ENCODE assay signal across 17 cellular contexts in genomic region chr17:72406501-72406900, GRCh38.
DNase-seq lines count a peak whose midpoint lies in the region; ATAC-seq and TF ChIP-seq lines count a peak whose summit lies in the region.
"Had no signal": no experiment of that assay in that cellular context is flagged by ENCODE, and none has a peak within 500 bp of the region (broad histone marks: within the 10 kb centered on the region; RNA-seq: fewer than 3 reads in every experiment).

No MANE protein-coding gene starts in this region.

- peaks cover 93% of the 10 kb centered on the region for H3K4me1 ChIP-seq in Caco-2
- H3K4me1 ChIP-seq in smooth muscle cell (ENCODE audit: low read depth), result peaks cover 14% of the 10 kb centered on the region

- no peaks in the 10 kb centered on the region for H3K27me3 Mint-ChIP-seq in Caco-2 (ENCODE audit: insufficient read depth, unreplicated experiment)
- H3K27me3 Mint-ChIP-seq: activated naive CD8-positive, alpha-beta T cell treated with anti-CD3 and anti-CD28 coated beads, Interleukin-2, amount 10 ng/mL, durations not matched to agents 7 days and 5 days had no signal

- H3K9ac ChIP-seq in smooth muscle cell (ENCODE audit: low read depth), result peak overlapping the region; percentile 78

- peak overlapping the region; percentile 75 for H3K4me2 ChIP-seq in smooth muscle cell

- CTCF ChIA-PET in Caco-2 (lab: Charles Lee), result no interaction called here
- CTCF ChIA-PET in RWPE1 (lab: Yijun Ruan, JAX), result interaction anchor here (0.5 kb wide), 1 partner anchor 573 kb away, joined by 4 read pairs; no protein-coding TSS in a partner anchor

- peak overlapping the region; percentile 82 for H3K27ac ChIP-seq in RWPE1
- H3K27ac ChIP-seq in epithelial cell of prostate, result peak overlapping the region; percentile 56
- H3K27ac ChIP-seq in smooth muscle cell (ENCODE audit: low read depth), result peak overlapping the region; percentile 94
- H3K27ac ChIP-seq: gastroesophageal sphincter, SK-N-MC, thoracic aorta had no signal

- ATAC-seq in GM18520 (IDR thresholded peaks at IDR 0.05; ENCODE audit: unreplicated experiment), result no peak
- ATAC-seq: gastroesophageal sphincter had no signal

- H3K9me3 Mint-ChIP-seq in Caco-2 (ENCODE audit: unreplicated experiment), result peaks cover 12% of the 10 kb centered on the region

- POLR2A ChIA-PET in Caco-2 (lab: Charles Lee), result no interaction called here
- POLR2A ChIA-PET in RWPE1 (lab: Yijun Ruan, JAX; ENCODE audit: low non-redundant PET), result no interaction called here

- peaks cover 25% of the 10 kb centered on the region for H3K36me3 Mint-ChIP-seq in Caco-2 (ENCODE audit: insufficient read depth, unreplicated experiment)
- H3K36me3 Mint-ChIP-seq: activated naive CD8-positive, alpha-beta T cell treated with anti-CD3 and anti-CD28 coated beads, Interleukin-2, amount 10 ng/mL, durations not matched to agents 7 days and 5 days had no signal

- TF ChIP-seq CTCF in Caco-2 (IDR thresholded peaks at IDR 0.05; ENCODE audit: insufficient read depth in 1 of 2, low read depth in 1 of 2, low read length in 1 of 2, severe bottlenecking in 1 of 2, unreplicated experiment in 1 of 2) (no peak), RWPE1 (conservative IDR thresholded peaks at IDR 0.05; ENCODE audit: low read depth) (no peak), smooth muscle cell (IDR thresholded peaks at IDR 0.05; ENCODE audit: borderline replicate concordance, insufficient read depth, poor library complexity, severe bottlenecking) (no peak)

- no peaks in the 10 kb centered on the region for H4K20me1 ChIP-seq in smooth muscle cell (ENCODE audit: low read depth)

- H3K4me1 Mint-ChIP-seq in Caco-2 (ENCODE audit: low read depth, unreplicated experiment), result peaks cover 50% of the 10 kb centered on the region
- H3K4me1 Mint-ChIP-seq: activated naive CD8-positive, alpha-beta T cell treated with anti-CD3 and anti-CD28 coated beads, Interleukin-2, amount 10 ng/mL, durations not matched to agents 7 days and 5 days had no signal

- no peak overlapping the region for H3K4me3 ChIP-seq in Caco-2 (ENCODE audit: low read depth, low read length)
- no peak overlapping the region for H3K4me3 ChIP-seq in smooth muscle cell
- H3K4me3 ChIP-seq: gastroesophageal sphincter had no signal

- H3K27me3 ChIP-seq in Caco-2 (replicated peaks; ENCODE audit: control insufficient read depth, insufficient read depth, low read length) (no peaks in the 10 kb centered on the region), smooth muscle cell (ENCODE audit: low read depth) (no peaks in the 10 kb centered on the region)
- H3K27me3 ChIP-seq: brain microvascular endothelial cell, gastroesophageal sphincter had no signal

- H3K36me3 ChIP-seq in Caco-2 (ENCODE audit: control insufficient read depth, insufficient read depth, low read length), result 0 out of 2 replicates have a peak, but pooled peaks cover 5% of the 10 kb centered on the region
- no peaks in the 10 kb centered on the region for H3K36me3 ChIP-seq in smooth muscle cell (ENCODE audit: low read depth)
- H3K36me3 ChIP-seq: gastroesophageal sphincter, thoracic aorta had no signal

- no TSS peak for BruUV-seq in Caco-2 (replicated peaks; lab: Mats Ljungman, UMichigan)

- WGBS in smooth muscle cell (ENCODE audit: low lambda C conversion rate), result 74% methylated on average over 1 of the region's 1 CpG

- intact Hi-C loops in Caco-2 (cut with micrococcal nuclease; ENCODE audit: unreplicated experiment), result no loop called here

- H2AFZ ChIP-seq in smooth muscle cell (ENCODE audit: low read depth), result no peak overlapping the region

- no peaks in the 10 kb centered on the region for H3K79me2 ChIP-seq in smooth muscle cell (ENCODE audit: low read depth)

- H3F3A ChIP-seq in smooth muscle cell (ENCODE audit: low read depth), result peaks cover 23% of the 10 kb centered on the region

- peak in 1 of 2 experiments; percentile 72 for DNase-seq in Caco-2
- no peak for DNase-seq in RWPE1 (ENCODE audit: low spot score)
- DNase-seq in epithelial cell of prostate (ENCODE audit: low read depth, low spot score), result no peak
- no peak for DNase-seq in smooth muscle cell (lab: John Stamatoyannopoulos, UW; ENCODE audit: unreplicated experiment)
- no peak for DNase-seq in T1000 (lab: John Stamatoyannopoulos, UW)
- no peak for DNase-seq in stimulated activated naive CD4-positive, alpha-beta T cell (lab: John Stamatoyannopoulos, UW)
- no peak for DNase-seq in NCI-H2227 treated with DMSO at 0.1 percent for 48 hours (lab: John Stamatoyannopoulos, UW)
- DNase-seq: activated CD4-positive, CD25-positive, alpha-beta regulatory T cell treated with anti-CD3 and anti-CD28 coated beads, Interleukin-2, amount 50 U/mL, for 72 hours; activated naive CD8-positive, alpha-beta T cell treated with anti-CD3 and anti-CD28 coated beads, Interleukin-2, amount 10 ng/mL, durations not matched to agents 7 days and 5 days; brain microvascular endothelial cell; midbrain; NCI-H146; NCI-H226 had no signal

- H3K4me3 Mint-ChIP-seq in Caco-2 (ENCODE audit: unreplicated experiment), result no peak overlapping the region
- H3K4me3 Mint-ChIP-seq: activated naive CD8-positive, alpha-beta T cell treated with anti-CD3 and anti-CD28 coated beads, Interleukin-2, amount 10 ng/mL, durations not matched to agents 7 days and 5 days had no signal

- H3K9me3 ChIP-seq in Caco-2, result 0 out of 2 replicates have a peak, but pooled peaks cover 3% of the 10 kb centered on the region
- H3K9me3 ChIP-seq in smooth muscle cell (replicated peaks; ENCODE audit: low read depth), result no peaks in the 10 kb centered on the region
- H3K9me3 ChIP-seq: gastroesophageal sphincter, thoracic aorta had no signal

- H3K27ac Mint-ChIP-seq in Caco-2 (ENCODE audit: unreplicated experiment), result peak overlapping the region; percentile 97
- H3K27ac Mint-ChIP-seq: activated naive CD8-positive, alpha-beta T cell treated with anti-CD3 and anti-CD28 coated beads, Interleukin-2, amount 10 ng/mL, durations not matched to agents 7 days and 5 days had no signal
